ENCODE assay signal across 15 cellular contexts in genomic region chr17:61205931-61206330, GRCh38.
A peak's percentile ranks its signal among the peaks of the same experiment; 100 is the strongest.
DNase-seq lines count a peak whose midpoint lies in the region; ATAC-seq, FAIRE-seq and TF ChIP-seq lines count a peak whose summit lies in the region.
"Had no signal": no experiment of that assay in that cellular context is flagged by ENCODE, and none has a peak within 500 bp of the region (broad histone marks: within the 10 kb centered on the region; RNA-seq: fewer than 3 reads in every experiment).

No MANE protein-coding gene starts in this region.

- H3K9ac ChIP-seq in astrocyte (ENCODE audit: low read length): no peak overlapping the region

- H3K79me2 ChIP-seq in astrocyte (ENCODE audit: insufficient read depth, low read length): no peaks in the 10 kb centered on the region

- peak; percentile 43 for FAIRE-seq in astrocyte (lab: Jason Lieb, UNC)

- DNase-seq in EL: peak; percentile 13
- peak; percentile 19 for DNase-seq in MV-4-11 (lab: John Stamatoyannopoulos, UW)
- peak; percentile 63 for DNase-seq in astrocyte (ENCODE audit: low read depth)
- peak; percentile 16 for DNase-seq in renal cortical epithelial cell (ENCODE audit: low read depth)
- no peak for DNase-seq in activated T-cell treated with anti-CD3 and anti-CD28 coated beads, Interleukin-2, amount 50 U/mL, for 72 hours
- no peak for DNase-seq in NCI-H2029 (lab: John Stamatoyannopoulos, UW)
- no peak for DNase-seq in omental fat pad (ENCODE audit: low spot score)
- DNase-seq: activated CD4-positive, alpha-beta T cell treated with anti-CD3 and anti-CD28 coated beads, Interleukin-2, amount 50 U/mL, for 4 hours; amygdala; effector memory CD8-positive, alpha-beta T cell; NCI-H1436 treated with DMSO at 0.1 percent for 48 hours; right lobe of liver had no signal

- no peaks in the 10 kb centered on the region for H3K36me3 Mint-ChIP-seq in astrocyte (ENCODE audit: low read depth, unreplicated experiment)
- H3K36me3 Mint-ChIP-seq in activated T-cell treated with anti-CD3 and anti-CD28 coated beads, Interleukin-2, amount 50 U/mL, for 72 hours (ENCODE audit: insufficient read depth in 2 of 2): no peaks in the 10 kb centered on the region

- H4K20me1 ChIP-seq in astrocyte (ENCODE audit: insufficient read depth, low read length): no peaks in the 10 kb centered on the region

- H3K36me3 ChIP-seq in astrocyte (ENCODE audit: insufficient read depth, low read length): no peaks in the 10 kb centered on the region
- H3K36me3 ChIP-seq: right lobe of liver, thoracic aorta had no signal

- H3K9me3 ChIP-seq in astrocyte (ENCODE audit: insufficient read depth, low read depth, low read length): no peaks in the 10 kb centered on the region
- H3K9me3 ChIP-seq: right lobe of liver, thoracic aorta had no signal

- H3K27me3 Mint-ChIP-seq in astrocyte (ENCODE audit: low read depth, unreplicated experiment): no peaks in the 10 kb centered on the region
- no peaks in the 10 kb centered on the region for H3K27me3 Mint-ChIP-seq in activated T-cell treated with anti-CD3 and anti-CD28 coated beads, Interleukin-2, amount 50 U/mL, for 72 hours (ENCODE audit: low read depth)
- H3K27me3 Mint-ChIP-seq: effector memory CD8-positive, alpha-beta T cell had no signal

- no peak overlapping the region for H2AFZ ChIP-seq in astrocyte (ENCODE audit: low read depth, low read length)

- H3K4me3 Mint-ChIP-seq in astrocyte (ENCODE audit: unreplicated experiment): no peak overlapping the region
- no peak overlapping the region for H3K4me3 Mint-ChIP-seq in activated T-cell treated with anti-CD3 and anti-CD28 coated beads, Interleukin-2, amount 50 U/mL, for 72 hours
- H3K4me3 Mint-ChIP-seq: effector memory CD8-positive, alpha-beta T cell had no signal

- H3K27ac ChIP-seq in astrocyte (ENCODE audit: low read depth, low read length): no peak overlapping the region
- H3K27ac ChIP-seq: right lobe of liver, thoracic aorta had no signal

- H3K27me3 ChIP-seq in astrocyte (ENCODE audit: insufficient read depth, low read length): peaks cover 3% of the 10 kb centered on the region
- H3K27me3 ChIP-seq: right lobe of liver had no signal

- H3K4me2 ChIP-seq in astrocyte (ENCODE audit: low read length): no peak overlapping the region

- peaks cover 2% of the 10 kb centered on the region for H3K4me1 ChIP-seq in astrocyte (ENCODE audit: insufficient read depth, low read length)

- H3K4me1 Mint-ChIP-seq in astrocyte (ENCODE audit: low read depth, unreplicated experiment): peaks cover 23% of the 10 kb centered on the region
- H3K4me1 Mint-ChIP-seq in activated T-cell treated with anti-CD3 and anti-CD28 coated beads, Interleukin-2, amount 50 U/mL, for 72 hours (ENCODE audit: low read depth): peaks cover 5% of the 10 kb centered on the region

- H3K4me3 ChIP-seq in astrocyte (ENCODE audit: insufficient read depth, low read depth, low read length): no peak overlapping the region
- H3K4me3 ChIP-seq: lung, right lobe of liver, thoracic aorta had no signal

- no peak for ATAC-seq in activated T-cell treated with anti-CD3 and anti-CD28 coated beads, Interleukin-2, amount 50 U/mL, for 72 hours (replicated peaks in 1 of 2)
- ATAC-seq in omental fat pad (ENCODE audit: low FRiP score) (no peak), HG02678 (IDR thresholded peaks at IDR 0.05; ENCODE audit: unreplicated experiment) (no peak)
- ATAC-seq: effector memory CD8-positive, alpha-beta T cell; right lobe of liver had no signal

- no peak overlapping the region for H3K27ac Mint-ChIP-seq in astrocyte (ENCODE audit: unreplicated experiment)
- H3K27ac Mint-ChIP-seq in activated T-cell treated with anti-CD3 and anti-CD28 coated beads, Interleukin-2, amount 50 U/mL, for 72 hours: no peak overlapping the region
- H3K27ac Mint-ChIP-seq: effector memory CD8-positive, alpha-beta T cell had no signal

- H3K9me3 Mint-ChIP-seq in astrocyte (ENCODE audit: unreplicated experiment): no peaks in the 10 kb centered on the region
- H3K9me3 Mint-ChIP-seq in activated T-cell treated with anti-CD3 and anti-CD28 coated beads, Interleukin-2, amount 50 U/mL, for 72 hours: no peaks in the 10 kb centered on the region
- H3K9me3 Mint-ChIP-seq: effector memory CD8-positive, alpha-beta T cell had no signal

- TF ChIP-seq CTCF in astrocyte (IDR thresholded peaks at IDR 0.05; ENCODE audit: insufficient read depth, low read depth, low read length) (no peak), omental fat pad (IDR thresholded peaks at IDR 0.05) (no peak)

Comparison
In these comparisons a context has a peak if more than half of its experiments do, and no peak if none do; other contexts are left out.
1. DNase-seq: peak in EL (single experiment), MV-4-11 (single experiment), astrocyte (single experiment) and renal cortical epithelial cell (single experiment); none in activated T-cell treated with anti-CD3 and anti-CD28 coated beads, Interleukin-2, amount 50 U/mL, for 72 hours (0 of 2), NCI-H2029 (single experiment) and omental fat pad (single experiment).